ENCODE assay signal across 32 cellular contexts in genomic region chr14:78313499-78313898, GRCh38.
"Had no signal": no experiment of that assay in that cellular context is flagged by ENCODE, and none has a peak within 500 bp of the region (broad histone marks: within the 10 kb centered on the region; RNA-seq: fewer than 3 reads in every experiment).

No MANE protein-coding gene starts in this region.

- H3K9me3 Mint-ChIP-seq: activated B cell treated with CpG ODN at 0.5 μM for 24 hours; activated CD4-positive, alpha-beta memory T cell treated with anti-CD3 and anti-CD28 coated beads for 36 hours; activated CD4-positive, alpha-beta T cell treated with anti-CD3 and anti-CD28 coated beads, Interleukin-2, amount 10 ng/mL, durations not matched to agents 24 days and 14 days; activated CD8-positive, alpha-beta T cell treated with anti-CD3 and anti-CD28 coated beads for 36 hours; activated naive CD4-positive, alpha-beta T cell treated with anti-CD3 and anti-CD28 coated beads for 36 hours; activated naive CD8-positive, alpha-beta T cell treated with anti-CD3 and anti-CD28 coated beads for 36 hours; activated T-cell treated with anti-CD3 and anti-CD28 coated beads, Interleukin-2, amount 50 U/mL, for 4 hours; activated T-helper 1 cell treated with anti-CD3 and anti-CD28 coated beads, Interleukin-12 subunit alpha, Interleukin-12 subunit beta, Interleukin-2, Interleukin-4 antibody, amounts not matched to agents 30 ng/mL and 10 ng/mL and 1 ng/mL, durations not matched to agents 14 hours and 24 hours and 36 hours; T-cell had no signal

- H3K36me3 Mint-ChIP-seq: activated CD4-positive, alpha-beta memory T cell treated with anti-CD3 and anti-CD28 coated beads for 36 hours; activated naive CD4-positive, alpha-beta T cell treated with anti-CD3 and anti-CD28 coated beads, Interleukin-2, amount 50 U/mL, for 72 hours; activated naive CD8-positive, alpha-beta T cell treated with anti-CD3 and anti-CD28 coated beads for 36 hours; T-cell had no signal

- ATAC-seq: activated CD8-positive, alpha-beta T cell treated with anti-CD3 and anti-CD28 coated beads for 36 hours; activated naive CD4-positive, alpha-beta T cell treated with anti-CD3 and anti-CD28 coated beads, Interleukin-2, amount 50 U/mL, for 72 hours; activated T-cell treated with anti-CD3 and anti-CD28 coated beads, Interleukin-2, amount 50 U/mL, for 4 hours; activated T-cell treated with anti-CD3 and anti-CD28 coated beads, Interleukin-2, amount 50 U/mL, for 72 hours; activated T-helper 17 cell treated with anti-CD3 and anti-CD28 coated beads, Interleukin-2, amount 50 U/mL, for 72 hours; body of pancreas; T-cell; T-helper 17 cell had no signal

- H3K4me3 Mint-ChIP-seq: activated B cell treated with CpG ODN at 0.5 μM for 24 hours; activated CD4-positive, alpha-beta memory T cell treated with anti-CD3 and anti-CD28 coated beads for 36 hours; activated CD4-positive, alpha-beta T cell treated with anti-CD3 and anti-CD28 coated beads, Interleukin-2, amount 10 ng/mL, durations not matched to agents 24 days and 14 days; activated CD8-positive, alpha-beta T cell treated with anti-CD3 and anti-CD28 coated beads for 36 hours; activated naive CD4-positive, alpha-beta T cell treated with anti-CD3 and anti-CD28 coated beads for 36 hours; activated naive CD8-positive, alpha-beta T cell treated with anti-CD3 and anti-CD28 coated beads for 36 hours; activated T-cell treated with anti-CD3 and anti-CD28 coated beads, Interleukin-2, amount 50 U/mL, for 4 hours; activated T-cell treated with anti-CD3 and anti-CD28 coated beads, Interleukin-2, amount 50 U/mL, for 72 hours; activated T-helper 1 cell treated with anti-CD3 and anti-CD28 coated beads, Interleukin-12 subunit alpha, Interleukin-12 subunit beta, Interleukin-2, Interleukin-4 antibody, amounts not matched to agents 30 ng/mL and 10 ng/mL and 1 ng/mL, durations not matched to agents 14 hours and 24 hours and 36 hours; activated T-helper 17 cell treated with anti-CD3 and anti-CD28 coated beads, Interleukin-2, amount 50 U/mL, for 72 hours; T-cell; T-helper 17 cell had no signal

- DNase-seq: activated B cell treated with CpG ODN at 0.5 μM for 24 hours; activated CD4-positive, alpha-beta memory T cell treated with anti-CD3 and anti-CD28 coated beads for 36 hours; activated CD4-positive, alpha-beta T cell treated with anti-CD3 and anti-CD28 coated beads for 4 hours; activated CD4-positive, alpha-beta T cell treated with anti-CD3 and anti-CD28 coated beads, Interleukin-2, amount 10 ng/mL, durations not matched to agents 24 days and 14 days; activated CD4-positive, alpha-beta T cell treated with anti-CD3 and anti-CD28 coated beads, Interleukin-2, amount 50 U/mL, for 1 hour; activated CD4-positive, alpha-beta T cell treated with anti-CD3 and anti-CD28 coated beads, Interleukin-2, amount 50 U/mL, for 4 hours; activated CD4-positive, CD25-positive, alpha-beta regulatory T cell treated with anti-CD3 and anti-CD28 coated beads, Interleukin-2, amount 50 U/mL, for 72 hours; activated CD8-positive, alpha-beta memory T cell treated with anti-CD3 and anti-CD28 coated beads, Interleukin-2, amount 50 U/mL, for 4 hours; activated CD8-positive, alpha-beta T cell treated with anti-CD3 and anti-CD28 coated beads for 36 hours; activated effector memory CD4-positive, alpha-beta T cell treated with anti-CD3 and anti-CD28 coated beads, Interleukin-2, amount 50 U/mL, for 16 hours; activated gamma-delta T cell treated with Interleukin-2 at 50 U/mL for 16 hours; activated naive CD4-positive, alpha-beta T cell; activated naive CD4-positive, alpha-beta T cell treated with anti-CD3 and anti-CD28 coated beads for 36 hours; activated naive CD4-positive, alpha-beta T cell treated with anti-CD3 and anti-CD28 coated beads, Interleukin-2, amount 50 U/mL, for 16 hours; activated naive CD8-positive, alpha-beta T cell treated with anti-CD3 and anti-CD28 coated beads for 36 hours; activated T-cell treated with anti-CD3 and anti-CD28 coated beads for 4 hours; activated T-cell treated with anti-CD3 and anti-CD28 coated beads, Interleukin-2, amount 50 U/mL, for 1 hour; activated T-cell treated with anti-CD3 and anti-CD28 coated beads, Interleukin-2, amount 50 U/mL, for 4 hours; activated T-cell treated with anti-CD3 and anti-CD28 coated beads, Interleukin-2, amount 50 U/mL, for 72 hours; adrenal gland; amniotic stem cell; aorta; body of pancreas; brain microvascular endothelial cell; central memory CD4-positive, alpha-beta T cell; T-cell; T-helper 17 cell had no signal

- H3K27ac Mint-ChIP-seq: activated B cell treated with CpG ODN at 0.5 μM for 24 hours; activated CD4-positive, alpha-beta memory T cell treated with anti-CD3 and anti-CD28 coated beads for 36 hours; activated CD4-positive, alpha-beta T cell treated with anti-CD3 and anti-CD28 coated beads, Interleukin-2, amount 10 ng/mL, durations not matched to agents 24 days and 14 days; activated CD8-positive, alpha-beta T cell treated with anti-CD3 and anti-CD28 coated beads for 36 hours; activated naive CD4-positive, alpha-beta T cell treated with anti-CD3 and anti-CD28 coated beads for 36 hours; activated naive CD4-positive, alpha-beta T cell treated with anti-CD3 and anti-CD28 coated beads, Interleukin-2, amount 50 U/mL, for 72 hours; activated naive CD8-positive, alpha-beta T cell treated with anti-CD3 and anti-CD28 coated beads for 36 hours; activated T-cell treated with anti-CD3 and anti-CD28 coated beads, Interleukin-2, amount 50 U/mL, for 72 hours; activated T-helper 1 cell treated with anti-CD3 and anti-CD28 coated beads, Interleukin-12 subunit alpha, Interleukin-12 subunit beta, Interleukin-2, Interleukin-4 antibody, amounts not matched to agents 30 ng/mL and 10 ng/mL and 1 ng/mL, durations not matched to agents 14 hours and 24 hours and 36 hours; activated T-helper 17 cell treated with anti-CD3 and anti-CD28 coated beads, Interleukin-2, amount 50 U/mL, for 72 hours; T-cell; T-helper 17 cell had no signal

- H3K4me1 Mint-ChIP-seq: activated B cell treated with CpG ODN at 0.5 μM for 24 hours; activated CD4-positive, alpha-beta T cell treated with anti-CD3 and anti-CD28 coated beads, Interleukin-2, amount 10 ng/mL, durations not matched to agents 24 days and 14 days; activated naive CD8-positive, alpha-beta T cell treated with anti-CD3 and anti-CD28 coated beads for 36 hours; activated T-helper 17 cell treated with anti-CD3 and anti-CD28 coated beads, Interleukin-2, amount 50 U/mL, for 72 hours; T-cell; T-helper 17 cell had no signal

- FAIRE-seq: astrocyte, TTC549 had no signal
